ENCODE assay signal across 10 cellular contexts in genomic region chr17:48592592-48592991, GRCh38. TPM values are rescaled to one million over a fixed set of nuclear protein-coding genes. Genes with fewer than 3 reads are reported as not detected.
DNase-seq lines count a peak whose midpoint lies in the region; ATAC-seq and TF ChIP-seq lines count a peak whose summit lies in the region.
"Had no signal": no experiment of that assay in that cellular context is flagged by ENCODE, and none has a peak within 500 bp of the region (broad histone marks: within the 10 kb centered on the region; RNA-seq: fewer than 3 reads in every experiment).

No MANE protein-coding gene starts in this region.

- CTCF ChIA-PET in CD8-positive, alpha-beta T cell (lab: Charles Lee) = interaction anchor here (0.6 to 6.2 kb wide), 40 partner anchors 13 to 567 kb away, joined by 3 to 65 read pairs (median 5); partner anchors contain the start of gene HOXB6

- H3K9me3 ChIP-seq in CD8-positive, alpha-beta T cell (ENCODE audit: low read length) = no peaks in the 10 kb centered on the region

- H3K36me3 ChIP-seq in CD8-positive, alpha-beta T cell (ENCODE audit: insufficient read depth, low read length) = no peaks in the 10 kb centered on the region

- H3K4me3 ChIP-seq in CD8-positive, alpha-beta T cell (ENCODE audit: low read depth, low read length) = no peak overlapping the region
- H3K4me3 ChIP-seq: SK-N-MC had no signal

- no peak for DNase-seq in CD8-positive, alpha-beta T cell
- peak; percentile 64 for DNase-seq in HT-29 (ENCODE audit: low spot score)
- DNase-seq in central memory CD8-positive, alpha-beta T cell (ENCODE audit: low spot score in 2 of 2) = no peak
- peak; percentile 37 for DNase-seq in natural killer cell
- DNase-seq in mucosa of gallbladder (ENCODE audit: low spot score) = no peak
- no peak for DNase-seq in AG08396 (ENCODE audit: low spot score)
- no peak for DNase-seq in endothelial cell (ENCODE audit: low spot score)
- DNase-seq: NCI-H2081 treated with DMSO at 0.1 percent for 48 hours had no signal

- H3K27me3 ChIP-seq in CD8-positive, alpha-beta T cell (ENCODE audit: insufficient read depth, low read length) = peaks cover 54% of the 10 kb centered on the region

- peaks cover 80% of the 10 kb centered on the region for H3K27me3 Mint-ChIP-seq in CD8-positive, alpha-beta T cell (ENCODE audit: low read depth)
- peaks cover 91% of the 10 kb centered on the region for H3K27me3 Mint-ChIP-seq in central memory CD8-positive, alpha-beta T cell
- H3K27me3 Mint-ChIP-seq in natural killer cell (ENCODE audit: low read depth in 2 of 2) = peaks cover 81 to 87% of the 10 kb centered on the region in 2 donors
- H3K27me3 Mint-ChIP-seq in endothelial cell (ENCODE audit: unreplicated experiment) = peaks cover 45% of the 10 kb centered on the region

- intact Hi-C loops in CD8-positive, alpha-beta T cell (cut with DNase I, micrococcal nuclease) = loop anchor here in 1 of 2 experiments (2.0 kb wide), 2 partner anchors 100 to 330 kb away; no protein-coding TSS in a partner anchor
- intact Hi-C loops in natural killer cell (cut with micrococcal nuclease) = loop anchor here (5.0 kb wide), 1 partner anchor 330 kb away; no protein-coding TSS in a partner anchor

- no peaks in the 10 kb centered on the region for H3K9me3 Mint-ChIP-seq in CD8-positive, alpha-beta T cell
- no peaks in the 10 kb centered on the region for H3K9me3 Mint-ChIP-seq in central memory CD8-positive, alpha-beta T cell
- no peaks in the 10 kb centered on the region for H3K9me3 Mint-ChIP-seq in natural killer cell
- no peaks in the 10 kb centered on the region for H3K9me3 Mint-ChIP-seq in endothelial cell (ENCODE audit: unreplicated experiment)

- ATAC-seq in CD8-positive, alpha-beta T cell = no peak
- ATAC-seq in central memory CD8-positive, alpha-beta T cell (replicated peaks; ENCODE audit: extremely low read depth, poor library complexity, severe bottlenecking) = no peak
- ATAC-seq in natural killer cell = peak in 1 of 3 donors; percentile 28
- ATAC-seq in GM18517 (IDR thresholded peaks at IDR 0.05; ENCODE audit: unreplicated experiment) = no peak

- no peaks in the 10 kb centered on the region for H3K36me3 Mint-ChIP-seq in CD8-positive, alpha-beta T cell
- peaks cover 19% of the 10 kb centered on the region for H3K36me3 Mint-ChIP-seq in central memory CD8-positive, alpha-beta T cell (ENCODE audit: insufficient read depth)
- H3K36me3 Mint-ChIP-seq in natural killer cell (no peaks in the 10 kb centered on the region), endothelial cell (ENCODE audit: low read depth, unreplicated experiment) (no peaks in the 10 kb centered on the region)

- peaks cover 32% of the 10 kb centered on the region for H3K4me1 ChIP-seq in CD8-positive, alpha-beta T cell (ENCODE audit: insufficient read depth, low read length)

- peaks cover 37% of the 10 kb centered on the region for H3K4me1 Mint-ChIP-seq in CD8-positive, alpha-beta T cell (ENCODE audit: low read depth)
- H3K4me1 Mint-ChIP-seq in central memory CD8-positive, alpha-beta T cell = peaks cover 33% of the 10 kb centered on the region
- H3K4me1 Mint-ChIP-seq in natural killer cell (peaks cover 32 to 42% of the 10 kb centered on the region in 2 donors), endothelial cell (ENCODE audit: unreplicated experiment) (peaks cover 61% of the 10 kb centered on the region)

- no peak overlapping the region for H3K27ac ChIP-seq in CD8-positive, alpha-beta T cell (ENCODE audit: low read depth, low read length)
- H3K27ac ChIP-seq: SK-N-MC had no signal

- no peak for TF ChIP-seq CTCF in CD8-positive, alpha-beta T cell (IDR thresholded peaks at IDR 0.05)
- TF ChIP-seq CTCF in natural killer cell (IDR thresholded peaks at IDR 0.05) = no peak
- TF ChIP-seq CTCF in endothelial cell (IDR thresholded peaks at IDR 0.05; ENCODE audit: unreplicated experiment) = no peak

- no peak overlapping the region for H3K27ac Mint-ChIP-seq in CD8-positive, alpha-beta T cell
- no peak overlapping the region for H3K27ac Mint-ChIP-seq in central memory CD8-positive, alpha-beta T cell (ENCODE audit: low read depth)
- H3K27ac Mint-ChIP-seq in natural killer cell (peak overlapping the region; percentile 48), endothelial cell (ENCODE audit: unreplicated experiment) (no peak overlapping the region)

- H3K4me3 Mint-ChIP-seq in CD8-positive, alpha-beta T cell = peak overlapping the region; percentile 81
- H3K4me3 Mint-ChIP-seq in central memory CD8-positive, alpha-beta T cell = peak overlapping the region; percentile 80
- H3K4me3 Mint-ChIP-seq in natural killer cell (peak overlapping the region; percentile 87), endothelial cell (ENCODE audit: unreplicated experiment) (no peak overlapping the region)

- POLR2A ChIA-PET in CD8-positive, alpha-beta T cell (lab: Charles Lee) = interaction anchor here (1.0 to 1.6 kb wide), 7 partner anchors 99 to 519 kb away, joined by 3 to 7 read pairs (median 4); no protein-coding TSS in a partner anchor

RNA-seq across cellular contexts. Expression of gene HOXB5, which starts 1.0 kb away (rescaled TPM):
- not detected for total RNA-seq in CD8-positive, alpha-beta T cell
- total RNA-seq in HT-29 (2014; rRNA removed; shearing (Covaris generic)) = 7.5 and 8.2 TPM in 2 replicates
- total RNA-seq in natural killer cell = not detected
- total RNA-seq in mucosa of gallbladder = 0.49 TPM
- total RNA-seq in endothelial cell (ENCODE audit: unreplicated experiment) = 0.59 TPM

RNA-seq across cellular contexts. Expression of gene HOXB3, which starts 2.6 kb away (rescaled TPM):
- 1 to 10 TPM; 2.3 to 3.2 TPM for total RNA-seq in CD8-positive, alpha-beta T cell
- 99.5 and 126 TPM in 2 replicates for total RNA-seq in HT-29 (2014; rRNA removed; shearing (Covaris generic))
- total RNA-seq in natural killer cell = 10 to 100 TPM in 2 of 3 donors, 1 to 10 TPM in 1; 7.9 to 15.6 (median 15.3) TPM
- total RNA-seq in mucosa of gallbladder = 17.2 TPM
- 17.7 TPM for total RNA-seq in endothelial cell (ENCODE audit: unreplicated experiment)

RNA-seq across cellular contexts. Expression of gene HOXB6, which starts 12.2 kb away (rescaled TPM):
- total RNA-seq in CD8-positive, alpha-beta T cell = under 1 TPM in 1 of 2 experiments, not detected in 1; 0.19 TPM
- total RNA-seq in HT-29 (2014; rRNA removed; shearing (Covaris generic)) = 160 and 174 TPM in 2 replicates
- total RNA-seq in natural killer cell = not detected
- 2.0 TPM for total RNA-seq in mucosa of gallbladder
- total RNA-seq in endothelial cell (ENCODE audit: unreplicated experiment) = 1.9 TPM

RNA-seq across cellular contexts. Expression of gene HOXB4, which starts 14.4 kb away (rescaled TPM):
- under 1 TPM; 0.57 to 0.64 TPM for total RNA-seq in CD8-positive, alpha-beta T cell
- 14.5 and 15.5 TPM in 2 replicates for total RNA-seq in HT-29 (2014; rRNA removed; shearing (Covaris generic))
- 1 to 10 TPM; 3.5 to 6.7 (median 5.7) TPM for total RNA-seq in natural killer cell
- total RNA-seq in mucosa of gallbladder = 6.4 TPM
- total RNA-seq in endothelial cell (ENCODE audit: unreplicated experiment) = 6.5 TPM

RNA-seq across cellular contexts. Expression of gene HOXB7, which starts 18.2 kb away (rescaled TPM):
- total RNA-seq in CD8-positive, alpha-beta T cell = under 1 TPM in 1 of 2 experiments, not detected in 1; 0.22 TPM
- total RNA-seq in HT-29 (2014; rRNA removed; shearing (Covaris generic)) = 37.3 and 39.7 TPM in 2 replicates
- 1 to 10 TPM in 1 of 3 donors, under 1 TPM in 2; 0.45 to 1.4 (median 0.97) TPM for total RNA-seq in natural killer cell
- 0.92 TPM for total RNA-seq in mucosa of gallbladder
- total RNA-seq in endothelial cell (ENCODE audit: unreplicated experiment) = 3.6 TPM

Comparison
In these comparisons a context has a peak if more than half of its experiments do, and no peak if none do; other contexts are left out.
1. DNase-seq: peak in HT-29 (single experiment) and natural killer cell (single experiment); none in CD8-positive, alpha-beta T cell (0 of 7), central memory CD8-positive, alpha-beta T cell (0 of 2), mucosa of gallbladder (single experiment), AG08396 (single experiment) and endothelial cell (single experiment).
2. H3K27ac Mint-ChIP-seq: peak in natural killer cell (2 of 2); none in CD8-positive, alpha-beta T cell (single experiment), central memory CD8-positive, alpha-beta T cell (single experiment) and endothelial cell (single experiment).
3. RNA of gene HOXB6, which starts 12.2 kb away (total RNA-seq): 160 to 174 TPM in HT-29; 2.0 TPM in mucosa of gallbladder (single experiment), 1.9 TPM in endothelial cell (single experiment), 0.19 TPM in CD8-positive, alpha-beta T cell and not detected in natural killer cell; every median in the first group is over 10 times any median in the second.